8 cellular contexts compared by ENCODE assay signal in genomic region chr6:16759646-16760535, GRCh38. TPM values are rescaled to one million over a fixed set of nuclear protein-coding genes. Genes with fewer than 3 reads are reported as not detected.
DNase-seq lines count a peak whose midpoint lies in the region; ATAC-seq and TF ChIP-seq lines count a peak whose summit lies in the region.

No MANE protein-coding gene starts in this region.

- H3K9me3 ChIP-seq in HUES48 (ENCODE audit: control insufficient read depth, insufficient read depth, low read length), result no peaks in the 10 kb centered on the region
- H3K9me3 ChIP-seq in SK-N-SH, result no peaks in the 10 kb centered on the region
- no peaks in the 10 kb centered on the region for H3K9me3 ChIP-seq in osteoblast (ENCODE audit: low read depth, low read length)
- H3K9me3 ChIP-seq in testis, result no peaks in the 10 kb centered on the region

- H3K9me2 ChIP-seq in SK-N-SH, result no peaks in the 10 kb centered on the region

- H3K79me2 ChIP-seq in SK-N-SH (ENCODE audit: insufficient read depth) (peaks cover 81% of the 10 kb centered on the region), osteoblast (ENCODE audit: insufficient read depth, low read length) (peaks cover 46% of the 10 kb centered on the region)

- H3K4me3 ChIP-seq in HUES48 (ENCODE audit: low read depth, low read length) (peak overlapping the region; percentile 89), SK-N-SH (ENCODE audit: low read depth in 2 of 2, low read length in 1 of 2) (peak overlapping the region; percentile 58 to 81), osteoblast (ENCODE audit: insufficient read depth, low read length) (peak overlapping the region; percentile 91), testis (peak overlapping the region; percentile 87 to 90)

- intact Hi-C loops in testis (cut with DNase I; ENCODE audit: low total_unique reads), result loop anchor here (5.0 to 10.0 kb wide), 2 partner anchors 235 to 423 kb away; no protein-coding TSS in a partner anchor

- POLR2A ChIA-PET in SK-N-SH (lab: Yijun Ruan, JAX), result no interaction called here

- TF ChIP-seq CTCF in SK-N-SH (IDR thresholded peaks at IDR 0.05) (0 out of 2 replicates have a peak, but pooled peaks have one; percentile 17), osteoblast (IDR thresholded peaks at IDR 0.05; ENCODE audit: extremely low read depth, low read depth, low read length) (no peak), testis (IDR thresholded peaks at IDR 0.05) (peak in 1 of 3 experiments; percentile 22)

- peaks cover 28% of the 10 kb centered on the region for H3F3A ChIP-seq in SK-N-SH (replicated peaks; ENCODE audit: insufficient read depth)

- peaks cover 18% of the 10 kb centered on the region; the same call in 1 of the 2 replicates for H3K27me3 ChIP-seq in HUES48 (ENCODE audit: control insufficient read depth, insufficient read depth, low read length)
- no peaks in the 10 kb centered on the region for H3K27me3 ChIP-seq in SK-N-SH (ENCODE audit: insufficient read depth)
- H3K27me3 ChIP-seq in osteoblast (ENCODE audit: insufficient read depth, low read length), result no peaks in the 10 kb centered on the region
- no peaks in the 10 kb centered on the region for H3K27me3 ChIP-seq in testis

- H3K4me1 ChIP-seq in HUES48 (ENCODE audit: control insufficient read depth, insufficient read depth, low read length), result peaks cover 24% of the 10 kb centered on the region
- H3K4me1 ChIP-seq in SK-N-SH (ENCODE audit: control insufficient read depth in 1 of 2, insufficient read depth in 2 of 2, low read depth in 1 of 2, low read length in 1 of 2), result peaks cover 12 to 21% of the 10 kb centered on the region in 2 experiments; a peak in 3 of 4 replicates
- peaks cover 38% of the 10 kb centered on the region for H3K4me1 ChIP-seq in osteoblast (ENCODE audit: insufficient read depth, low read length)
- H3K4me1 ChIP-seq in testis, result peaks cover 24% of the 10 kb centered on the region

- TF ChIP-seq POLR2A in testis (IDR thresholded peaks at IDR 0.05), result no peak

- H4K20me1 ChIP-seq in SK-N-SH (ENCODE audit: insufficient read depth) (peaks cover 26% of the 10 kb centered on the region), osteoblast (ENCODE audit: insufficient read depth, low read length) (peaks cover 6% of the 10 kb centered on the region)

- peak overlapping the region; percentile 91 to 98 for H3K27ac Mint-ChIP-seq in activated naive CD4-positive, alpha-beta T cell treated with anti-CD3 and anti-CD28 coated beads, Interleukin-2, amount 50 U/mL, for 72 hours

- CTCF ChIA-PET in SK-N-SH (lab: Yijun Ruan, JAX), result interaction anchor here (0.7 to 2.8 kb wide), 3 partner anchors 11 to 428 kb away, joined by 3 to 20 read pairs (median 5); no protein-coding TSS in a partner anchor

- H3K36me3 Mint-ChIP-seq in activated naive CD4-positive, alpha-beta T cell treated with anti-CD3 and anti-CD28 coated beads, Interleukin-2, amount 50 U/mL, for 72 hours, result peaks cover 9 to 11% of the 10 kb centered on the region in 2 donors

- H3K9me3 Mint-ChIP-seq in activated naive CD4-positive, alpha-beta T cell treated with anti-CD3 and anti-CD28 coated beads, Interleukin-2, amount 50 U/mL, for 72 hours, result no peaks in the 10 kb centered on the region

- peak in 1 of 2 experiments; percentile 28; a peak in 1 of 4 replicates for TF ChIP-seq EP300 in SK-N-SH (IDR thresholded peaks at IDR 0.05; ENCODE audit: borderline replicate concordance in 1 of 2, low read depth in 1 of 2, low read length in 1 of 2)

- H3K36me3 ChIP-seq in HUES48 (ENCODE audit: control insufficient read depth, insufficient read depth, low read length) (no peaks in the 10 kb centered on the region), SK-N-SH (replicated peaks in 1 of 2; ENCODE audit: control insufficient read depth in 1 of 2, insufficient read depth in 2 of 2, low read length in 1 of 2) (peaks cover 0 to 4% of the 10 kb centered on the region in 2 experiments), osteoblast (ENCODE audit: insufficient read depth, low read length) (no peaks in the 10 kb centered on the region), testis (ENCODE audit: low read depth, missing control alignments) (no peaks in the 10 kb centered on the region)

- TF ChIP-seq RAD21 in SK-N-SH (IDR thresholded peaks at IDR 0.05; ENCODE audit: low read length), result no peak

- peak; percentile 35 for ATAC-seq in GM19452 (IDR thresholded peaks at IDR 0.05; ENCODE audit: unreplicated experiment)
- peak; percentile 26 to 35 for ATAC-seq in activated naive CD4-positive, alpha-beta T cell treated with anti-CD3 and anti-CD28 coated beads, Interleukin-2, amount 50 U/mL, for 72 hours

- H2AFZ ChIP-seq in SK-N-SH (ENCODE audit: low read depth) (peak overlapping the region; percentile 34), osteoblast (ENCODE audit: low read length) (peak overlapping the region; percentile 54)

- 2% methylated on average over 43 of the region's 89 CpGs for WGBS in SK-N-SH (ENCODE audit: low lambda C conversion rate)
- 0 to 1% methylated on average over 31 to 76 of the region's 89 CpGs for WGBS in testis, 2 donors

- DNase-seq in CD1c-positive myeloid dendritic cell (ENCODE audit: extremely low spot score) (peak; percentile 86), SK-N-SH (peak; percentile 85), glomerular visceral epithelial cell (ENCODE audit: extremely low spot score) (peak; percentile 85), osteoblast (ENCODE audit: insufficient read length, low spot score, missing footprints) (peak; percentile 96), testis (peak; percentile 90)
- peak; percentile 60 to 70 for DNase-seq in activated naive CD4-positive, alpha-beta T cell treated with anti-CD3 and anti-CD28 coated beads, Interleukin-2, amount 50 U/mL, for 72 hours (ENCODE audit: low spot score in 2 of 2)

- H3K9ac ChIP-seq in HUES48 (ENCODE audit: low read depth, low read length), result peak overlapping the region; percentile 69
- peak overlapping the region; percentile 94 for H3K9ac ChIP-seq in SK-N-SH

- H3K27ac ChIP-seq in HUES48 (ENCODE audit: low read depth, low read length), result peak overlapping the region; percentile 55
- peak overlapping the region; percentile 29 to 90 for H3K27ac ChIP-seq in SK-N-SH (ENCODE audit: low read depth in 2 of 2, low read length in 1 of 2)
- H3K27ac ChIP-seq in osteoblast (ENCODE audit: low read depth, low read length), result peak overlapping the region; percentile 96
- H3K27ac ChIP-seq in testis, result peak overlapping the region; percentile 95 to 97

- H3K4me2 ChIP-seq in SK-N-SH (peak overlapping the region; percentile 83), osteoblast (ENCODE audit: insufficient read depth, low read length) (peak overlapping the region; percentile 94)

TF ChIP-seq in SK-N-SH, 30 proteins besides CTCF, POLR2A, EP300 and RAD21 (continues in another document):
- TF ChIP-seq GATA2 (CRISPR knock-in tag; IDR thresholded peaks at IDR 0.05), result no peak
- TF ChIP-seq, protein P1, sequence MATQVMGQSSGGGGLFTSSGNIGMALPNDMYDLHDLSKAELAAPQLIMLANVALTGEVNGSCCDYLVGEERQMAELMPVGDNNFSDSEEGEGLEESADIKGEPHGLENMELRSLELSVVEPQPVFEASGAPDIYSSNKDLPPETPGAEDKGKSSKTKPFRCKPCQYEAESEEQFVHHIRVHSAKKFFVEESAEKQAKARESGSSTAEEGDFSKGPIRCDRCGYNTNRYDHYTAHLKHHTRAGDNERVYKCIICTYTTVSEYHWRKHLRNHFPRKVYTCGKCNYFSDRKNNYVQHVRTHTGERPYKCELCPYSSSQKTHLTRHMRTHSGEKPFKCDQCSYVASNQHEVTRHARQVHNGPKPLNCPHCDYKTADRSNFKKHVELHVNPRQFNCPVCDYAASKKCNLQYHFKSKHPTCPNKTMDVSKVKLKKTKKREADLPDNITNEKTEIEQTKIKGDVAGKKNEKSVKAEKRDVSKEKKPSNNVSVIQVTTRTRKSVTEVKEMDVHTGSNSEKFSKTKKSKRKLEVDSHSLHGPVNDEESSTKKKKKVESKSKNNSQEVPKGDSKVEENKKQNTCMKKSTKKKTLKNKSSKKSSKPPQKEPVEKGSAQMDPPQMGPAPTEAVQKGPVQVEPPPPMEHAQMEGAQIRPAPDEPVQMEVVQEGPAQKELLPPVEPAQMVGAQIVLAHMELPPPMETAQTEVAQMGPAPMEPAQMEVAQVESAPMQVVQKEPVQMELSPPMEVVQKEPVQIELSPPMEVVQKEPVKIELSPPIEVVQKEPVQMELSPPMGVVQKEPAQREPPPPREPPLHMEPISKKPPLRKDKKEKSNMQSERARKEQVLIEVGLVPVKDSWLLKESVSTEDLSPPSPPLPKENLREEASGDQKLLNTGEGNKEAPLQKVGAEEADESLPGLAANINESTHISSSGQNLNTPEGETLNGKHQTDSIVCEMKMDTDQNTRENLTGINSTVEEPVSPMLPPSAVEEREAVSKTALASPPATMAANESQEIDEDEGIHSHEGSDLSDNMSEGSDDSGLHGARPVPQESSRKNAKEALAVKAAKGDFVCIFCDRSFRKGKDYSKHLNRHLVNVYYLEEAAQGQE (IDR thresholded peaks at IDR 0.05; ENCODE audit: low read depth, low read length), result peak; percentile 55; the same call in 1 of the 2 replicates
- TF ChIP-seq SMC3 (IDR thresholded peaks at IDR 0.05; ENCODE audit: low read depth, low read length), result no peak
- TF ChIP-seq YY1 (IDR thresholded peaks at IDR 0.05; ENCODE audit: low read depth), result 0 out of 2 replicates have a peak, but pooled peaks have one; percentile 19
- TF ChIP-seq GABPA (IDR thresholded peaks at IDR 0.05; ENCODE audit: low read depth), result no peak
- no peak for TF ChIP-seq TEAD4 (IDR thresholded peaks at IDR 0.05; ENCODE audit: borderline replicate concordance, insufficient read depth)
- no peak for TF ChIP-seq EZH2phosphoT487 (IDR thresholded peaks at IDR 0.05; ENCODE audit: borderline replicate concordance, low read depth)
- no peak for TF ChIP-seq ELF1 (IDR thresholded peaks at IDR 0.05)
- 0 out of 2 replicates have a peak, but pooled peaks have one; percentile 49 for TF ChIP-seq FOXM1 (IDR thresholded peaks at IDR 0.05; ENCODE audit: low read depth)
- TF ChIP-seq, protein P2, sequence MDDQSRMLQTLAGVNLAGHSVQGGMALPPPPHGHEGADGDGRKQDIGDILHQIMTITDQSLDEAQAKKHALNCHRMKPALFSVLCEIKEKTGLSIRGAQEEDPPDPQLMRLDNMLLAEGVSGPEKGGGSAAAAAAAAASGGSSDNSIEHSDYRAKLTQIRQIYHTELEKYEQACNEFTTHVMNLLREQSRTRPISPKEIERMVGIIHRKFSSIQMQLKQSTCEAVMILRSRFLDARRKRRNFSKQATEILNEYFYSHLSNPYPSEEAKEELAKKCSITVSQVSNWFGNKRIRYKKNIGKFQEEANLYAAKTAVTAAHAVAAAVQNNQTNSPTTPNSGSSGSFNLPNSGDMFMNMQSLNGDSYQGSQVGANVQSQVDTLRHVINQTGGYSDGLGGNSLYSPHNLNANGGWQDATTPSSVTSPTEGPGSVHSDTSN (IDR thresholded peaks at IDR 0.05), result 0 out of 2 replicates have a peak, but pooled peaks have one; percentile 16

RNA-seq across cellular contexts. Expression of gene ATXN1, which starts 1.4 kb away (rescaled TPM):
- polyA plus RNA-seq in SK-N-SH (2012; rRNA removed), result 7.9 and 8.1 TPM in 2 replicates
- polyA plus RNA-seq in SK-N-SH (2012; cell fraction: cytosol; rRNA removed), result 5.4 and 5.9 TPM in 2 replicates
- 15.5 and 24.6 TPM in 2 replicates for polyA plus RNA-seq in SK-N-SH (2012; cell fraction: nucleus; rRNA removed)
- total RNA-seq in activated naive CD4-positive, alpha-beta T cell treated with anti-CD3 and anti-CD28 coated beads, Interleukin-2, amount 50 U/mL, for 72 hours, result 10 to 100 TPM; 21.6 to 25.4 TPM
- total RNA-seq in osteoblast, result 44.2 and 48.5 TPM in 2 replicates
- total RNA-seq in testis, result 10 to 100 TPM; 64.3 to 84.1 TPM
- polyA plus RNA-seq in testis (ENCODE audit: insufficient read depth, low read depth, low replicate concordance), result 12.8 TPM

Comparison
In these comparisons a context has a peak if more than half of its experiments do, and no peak if none do; other contexts are left out.
1. Peak in every context shown above with its lines: DNase-seq, ATAC-seq, H3K4me3 ChIP-seq and H3K27ac ChIP-seq.